11 cellular contexts compared by ENCODE assay signal in genomic region chr16:74451951-74452758, GRCh38. TPM values are rescaled to one million over a fixed set of nuclear protein-coding genes. Genes with fewer than 3 reads are reported as not detected.
DNase-seq lines count a peak whose midpoint lies in the region; ATAC-seq and TF ChIP-seq lines count a peak whose summit lies in the region.
"Had no signal": no experiment of that assay in that cellular context is flagged by ENCODE, and none has a peak within 500 bp of the region (broad histone marks: within the 10 kb centered on the region; RNA-seq: fewer than 3 reads in every experiment).

No MANE protein-coding gene starts in this region.

- H3K27ac Mint-ChIP-seq in T-helper 2 cell treated with Interferon-gamma antibody and Interleukin-4, amounts not matched to agents 5 μg/mL and 100 μg/mL, for 36 hours = no peak overlapping the region

- TF ChIP-seq POLR2A in GM18505 (IDR thresholded peaks at IDR 0.05; ENCODE audit: borderline replicate concordance, extremely low read depth, insufficient read depth, insufficient read length) = no peak

- H3K9me3 ChIP-seq in esophagus (ENCODE audit: control insufficient read depth in 2 of 2, insufficient read depth in 1 of 2, low read depth in 1 of 2, low read length in 1 of 2) = no peaks in the 10 kb centered on the region
- H3K9me3 ChIP-seq: right atrium auricular region had no signal

- no peak for DNase-seq in T-helper 2 cell treated with Interferon-gamma antibody and Interleukin-4, amounts not matched to agents 5 μg/mL and 100 μg/mL, for 36 hours (ENCODE audit: low spot score)
- DNase-seq in pons (ENCODE audit: low spot score) (no peak), NCI-H510A treated with DMSO at 0.1 percent for 48 hours (lab: John Stamatoyannopoulos, UW) (no peak)
- DNase-seq in NK-92 treated with Interleukin-12 subunit alpha and Interleukin-12 subunit beta, amount 100 ng/mL, for 24 hours (lab: John Stamatoyannopoulos, UW) = no peak
- DNase-seq: immature natural killer cell had no signal

- H3K4me3 Mint-ChIP-seq in T-helper 2 cell treated with Interferon-gamma antibody and Interleukin-4, amounts not matched to agents 5 μg/mL and 100 μg/mL, for 36 hours = no peak overlapping the region
- H3K4me3 Mint-ChIP-seq: immature natural killer cell; stimulated activated naive CD8-positive, alpha-beta T cell treated with anti-CD3 and anti-CD28 coated beads, Interleukin-15, Interleukin-2, amounts not matched to agents 100 ng/mL and 50 ng/mL, for 24 hours had no signal

- peaks cover 3% of the 10 kb centered on the region for H3K4me1 Mint-ChIP-seq in T-helper 2 cell treated with Interferon-gamma antibody and Interleukin-4, amounts not matched to agents 5 μg/mL and 100 μg/mL, for 36 hours (ENCODE audit: low read depth)

- no peaks in the 10 kb centered on the region for H3K9me3 Mint-ChIP-seq in T-helper 2 cell treated with Interferon-gamma antibody and Interleukin-4, amounts not matched to agents 5 μg/mL and 100 μg/mL, for 36 hours
- H3K9me3 Mint-ChIP-seq: immature natural killer cell; stimulated activated naive CD8-positive, alpha-beta T cell treated with anti-CD3 and anti-CD28 coated beads, Interleukin-15, Interleukin-2, amounts not matched to agents 100 ng/mL and 50 ng/mL, for 24 hours had no signal

- no peaks in the 10 kb centered on the region for H3K27me3 Mint-ChIP-seq in T-helper 2 cell treated with Interferon-gamma antibody and Interleukin-4, amounts not matched to agents 5 μg/mL and 100 μg/mL, for 36 hours (ENCODE audit: low read depth)
- H3K27me3 Mint-ChIP-seq: stimulated activated naive CD8-positive, alpha-beta T cell treated with anti-CD3 and anti-CD28 coated beads, Interleukin-15, Interleukin-2, amounts not matched to agents 100 ng/mL and 50 ng/mL, for 24 hours had no signal

- ATAC-seq in GM18505 (IDR thresholded peaks at IDR 0.05; ENCODE audit: unreplicated experiment) (peak; percentile 83), GM21381 (IDR thresholded peaks at IDR 0.05; ENCODE audit: unreplicated experiment) (peak; percentile 87), HG03159 (IDR thresholded peaks at IDR 0.05; ENCODE audit: unreplicated experiment) (peak; percentile 88)

- peaks cover 48% of the 10 kb centered on the region for H3K36me3 Mint-ChIP-seq in T-helper 2 cell treated with Interferon-gamma antibody and Interleukin-4, amounts not matched to agents 5 μg/mL and 100 μg/mL, for 36 hours (ENCODE audit: low read depth)

- no peak overlapping the region for H3K4me3 ChIP-seq in esophagus (ENCODE audit: low read depth in 1 of 2, low read length in 2 of 2)
- H3K4me3 ChIP-seq: right atrium auricular region had no signal

- peak overlapping the region; percentile 40 to 59 for H3K27ac ChIP-seq in esophagus (ENCODE audit: low read depth in 2 of 2, low read length in 1 of 2)

- no peaks in the 10 kb centered on the region for H3K27me3 ChIP-seq in esophagus (ENCODE audit: control insufficient read depth in 1 of 2, insufficient read depth in 2 of 2, low read length in 2 of 2)
- H3K27me3 ChIP-seq: right atrium auricular region had no signal

- H3K4me1 ChIP-seq in esophagus (ENCODE audit: control insufficient read depth in 2 of 2, insufficient read depth in 2 of 2, low read length in 1 of 2) = peaks cover 3 to 24% of the 10 kb centered on the region in 2 donors

- 86 to 88% methylated on average over 14 of the region's 14 CpGs for WGBS in esophagus, 2 donors

- peaks cover 7 to 18% of the 10 kb centered on the region in 2 donors for H3K36me3 ChIP-seq in esophagus (ENCODE audit: control insufficient read depth in 2 of 2, insufficient read depth in 2 of 2, low read length in 1 of 2)

RNA-seq across cellular contexts. Expression of gene CLEC18B, which starts 30.9 kb away (rescaled TPM):
- 10 to 100 TPM in 1 of 2 donors, 1 to 10 TPM in 1; 5.4 to 11.8 TPM for polyA plus RNA-seq in esophagus
